8 cellular contexts compared by ENCODE assay signal in genomic region chr11:110428956-110429613, GRCh38. TPM values are rescaled to one million over a fixed set of nuclear protein-coding genes. Genes with fewer than 3 reads are reported as not detected.
A peak's percentile ranks its signal among the peaks of the same experiment; 100 is the strongest.
DNase-seq lines count a peak whose midpoint lies in the region; ATAC-seq lines count a peak whose summit lies in the region.

No MANE protein-coding gene starts in this region.

- peaks cover 42% of the 10 kb centered on the region for H3K4me1 Mint-ChIP-seq in T-helper 1 cell treated with Interleukin-12 subunit alpha and Interleukin-12 subunit beta and Interleukin-4 antibody, amounts not matched to agents 30 μg/mL and 1 μg/mL, for 36 hours (ENCODE audit: low read depth)
- peaks cover 40% of the 10 kb centered on the region for H3K4me1 Mint-ChIP-seq in activated CD4-positive, alpha-beta memory T cell treated with anti-CD3 and anti-CD28 coated beads, Interleukin-2, amount 10 ng/mL, durations not matched to agents 7 days and 5 days

- H3K9ac ChIP-seq in stomach smooth muscle (ENCODE audit: low read length in 2 of 2), result peak overlapping the region in 1 of 2 donors; percentile 95

- H3K27me3 Mint-ChIP-seq in T-helper 1 cell treated with Interleukin-12 subunit alpha and Interleukin-12 subunit beta and Interleukin-4 antibody, amounts not matched to agents 30 μg/mL and 1 μg/mL, for 36 hours (ENCODE audit: low read depth), result no peaks in the 10 kb centered on the region
- H3K27me3 Mint-ChIP-seq in activated CD4-positive, alpha-beta memory T cell treated with anti-CD3 and anti-CD28 coated beads, Interleukin-2, amount 10 ng/mL, durations not matched to agents 7 days and 5 days, result no peaks in the 10 kb centered on the region

- H3K4me3 Mint-ChIP-seq in T-helper 1 cell treated with Interleukin-12 subunit alpha and Interleukin-12 subunit beta and Interleukin-4 antibody, amounts not matched to agents 30 μg/mL and 1 μg/mL, for 36 hours, result peak overlapping the region; percentile 60
- peak overlapping the region; percentile 72 for H3K4me3 Mint-ChIP-seq in activated CD4-positive, alpha-beta memory T cell treated with anti-CD3 and anti-CD28 coated beads, Interleukin-2, amount 10 ng/mL, durations not matched to agents 7 days and 5 days

- H3K27ac Mint-ChIP-seq in T-helper 1 cell treated with Interleukin-12 subunit alpha and Interleukin-12 subunit beta and Interleukin-4 antibody, amounts not matched to agents 30 μg/mL and 1 μg/mL, for 36 hours, result peak overlapping the region; percentile 72
- H3K27ac Mint-ChIP-seq in activated CD4-positive, alpha-beta memory T cell treated with anti-CD3 and anti-CD28 coated beads, Interleukin-2, amount 10 ng/mL, durations not matched to agents 7 days and 5 days, result peak overlapping the region; percentile 72

- H3K9me3 ChIP-seq in iPS-18c (ENCODE audit: control insufficient read depth, insufficient read depth, low read length) (no peaks in the 10 kb centered on the region), stomach smooth muscle (ENCODE audit: control insufficient read depth in 2 of 2, low read length in 2 of 2) (no peaks in the 10 kb centered on the region)

- POLR2A ChIA-PET in activated CD4-positive, alpha-beta memory T cell treated with anti-CD3 and anti-CD28 coated beads, Interleukin-2, amount 10 ng/mL, durations not matched to agents 7 days and 5 days (lab: Charles Lee), result interaction anchor here (0.6 to 2.3 kb wide), 9 partner anchors 17 to 479 kb away, joined by 3 to 8 read pairs (median 3); partner anchors contain the start of gene RDX

- ATAC-seq in GM21529 (IDR thresholded peaks at IDR 0.05; ENCODE audit: unreplicated experiment), result no peak

- peak overlapping the region; percentile 90 for H3K4me3 ChIP-seq in iPS-18c (ENCODE audit: insufficient read depth, low read depth, low read length)
- H3K4me3 ChIP-seq in stomach smooth muscle (ENCODE audit: low read length in 2 of 2), result peak overlapping the region; percentile 51 to 98

- H3K27ac ChIP-seq in stomach smooth muscle (ENCODE audit: low read length), result peak overlapping the region; percentile 74

- H3K36me3 ChIP-seq in stomach smooth muscle (ENCODE audit: control insufficient read depth in 2 of 2, insufficient read depth in 2 of 2, low read length in 2 of 2), result no peaks in the 10 kb centered on the region

- no peaks in the 10 kb centered on the region for H3K9me3 Mint-ChIP-seq in T-helper 1 cell treated with Interleukin-12 subunit alpha and Interleukin-12 subunit beta and Interleukin-4 antibody, amounts not matched to agents 30 μg/mL and 1 μg/mL, for 36 hours
- no peaks in the 10 kb centered on the region for H3K9me3 Mint-ChIP-seq in activated CD4-positive, alpha-beta memory T cell treated with anti-CD3 and anti-CD28 coated beads, Interleukin-2, amount 10 ng/mL, durations not matched to agents 7 days and 5 days

- CTCF ChIA-PET in activated CD4-positive, alpha-beta memory T cell treated with anti-CD3 and anti-CD28 coated beads, Interleukin-2, amount 10 ng/mL, durations not matched to agents 7 days and 5 days (lab: Charles Lee), result interaction anchor here (0.6 to 8.1 kb wide), 24 partner anchors 8 to 990 kb away, joined by 3 to 107 read pairs (median 4); partner anchors contain the start of gene RDX

- no peaks in the 10 kb centered on the region for H3K27me3 ChIP-seq in stomach smooth muscle (ENCODE audit: control insufficient read depth in 1 of 2, insufficient read depth in 2 of 2, low read length in 2 of 2)

- DNase-seq in T-helper 1 cell (no peak), C1 segment of cervical spinal cord (lab: John Stamatoyannopoulos, UW) (no peak), iPS-NIHi7 (ENCODE audit: extremely low spot score) (no peak)
- DNase-seq in activated CD4-positive, alpha-beta memory T cell treated with anti-CD3 and anti-CD28 coated beads, Interleukin-2, amount 10 ng/mL, durations not matched to agents 7 days and 5 days, result no peak

- H3K4me1 ChIP-seq in stomach smooth muscle (ENCODE audit: control insufficient read depth, insufficient read depth, low read length), result no peaks in the 10 kb centered on the region

- peaks cover 4% of the 10 kb centered on the region for H3K36me3 Mint-ChIP-seq in T-helper 1 cell treated with Interleukin-12 subunit alpha and Interleukin-12 subunit beta and Interleukin-4 antibody, amounts not matched to agents 30 μg/mL and 1 μg/mL, for 36 hours (ENCODE audit: low read depth)
- H3K36me3 Mint-ChIP-seq in activated CD4-positive, alpha-beta memory T cell treated with anti-CD3 and anti-CD28 coated beads, Interleukin-2, amount 10 ng/mL, durations not matched to agents 7 days and 5 days (ENCODE audit: low read depth), result peaks cover 3% of the 10 kb centered on the region

RNA-seq across cellular contexts. Expression of gene FDX1, which starts 0.7 kb away (rescaled TPM):
- total RNA-seq in activated CD4-positive, alpha-beta memory T cell treated with anti-CD3 and anti-CD28 coated beads, Interleukin-2, amount 10 ng/mL, durations not matched to agents 7 days and 5 days, result 10 to 100 TPM; 10.9 to 11.6 TPM
